Comparison of ENCODE assay signal across 8 cellular contexts in genomic region chr6:35327349-35328027, GRCh38. TPM values are rescaled to one million over a fixed set of nuclear protein-coding genes. Genes with fewer than 3 reads are reported as not detected.
DNase-seq lines count a peak whose midpoint lies in the region; ATAC-seq and TF ChIP-seq lines count a peak whose summit lies in the region.

No MANE protein-coding gene starts in this region.

- TF ChIP-seq CTCF in PC-9 (conservative IDR thresholded peaks at IDR 0.05), result peak; percentile 68
- TF ChIP-seq CTCF in ovary (IDR thresholded peaks at IDR 0.05), result peak in 1 of 3 donors; percentile 30

- H3K4me3 Mint-ChIP-seq in activated T-cell treated with anti-CD3 and anti-CD28 coated beads, Interleukin-2, amount 50 U/mL, for 24 hours, result no peak overlapping the region

- no peak for TF ChIP-seq POLR2A in ovary (IDR thresholded peaks at IDR 0.05)

- H4K20me1 ChIP-seq in PC-9 (ENCODE audit: insufficient read depth), result no peaks in the 10 kb centered on the region

- POLR2A ChIA-PET in PC-9 (lab: Charles Lee; ENCODE audit: unreplicated experiment), result no interaction called here

- no peaks in the 10 kb centered on the region for H3K79me2 ChIP-seq in PC-9 (ENCODE audit: low read depth)

- 39 to 49% (median 47%) methylated on average over 7 of the region's 7 CpGs for WGBS in ovary, 3 donors

- H3K9me3 ChIP-seq in PC-9 (ENCODE audit: insufficient read depth, low read depth), result no peaks in the 10 kb centered on the region
- H3K9me3 ChIP-seq in ovary, result no peaks in the 10 kb centered on the region

- H3K27ac ChIP-seq in PC-9 (no peak overlapping the region), ovary (no peak overlapping the region)

- no peaks in the 10 kb centered on the region for H3K9me2 ChIP-seq in PC-9 (ENCODE audit: insufficient read depth)

- ATAC-seq in HG03432 (IDR thresholded peaks at IDR 0.05; ENCODE audit: unreplicated experiment), result peak; percentile 47

- CTCF ChIA-PET in PC-9 (lab: Charles Lee), result interaction anchor here (1.4 kb wide), 1 partner anchor 14 kb away, joined by 3 read pairs; no protein-coding TSS in a partner anchor

- peaks cover 30% of the 10 kb centered on the region for H3K36me3 Mint-ChIP-seq in activated T-cell treated with anti-CD3 and anti-CD28 coated beads, Interleukin-2, amount 50 U/mL, for 24 hours (ENCODE audit: low read depth)

- H2AFZ ChIP-seq in PC-9, result no peak overlapping the region

- no peak for TF ChIP-seq EP300 in ovary (IDR thresholded peaks at IDR 0.05)

- no peaks in the 10 kb centered on the region for H3K9me3 Mint-ChIP-seq in activated T-cell treated with anti-CD3 and anti-CD28 coated beads, Interleukin-2, amount 50 U/mL, for 24 hours

- H3K4me1 Mint-ChIP-seq in activated T-cell treated with anti-CD3 and anti-CD28 coated beads, Interleukin-2, amount 50 U/mL, for 24 hours (ENCODE audit: low read depth), result peaks cover 19% of the 10 kb centered on the region

- H3K36me3 ChIP-seq in PC-9 (ENCODE audit: low read depth), result no peaks in the 10 kb centered on the region
- no peaks in the 10 kb centered on the region for H3K36me3 ChIP-seq in ovary

- peak; percentile 61 for DNase-seq in EL
- DNase-seq in PC-9, result peak; percentile 39 to 44
- DNase-seq in activated T-cell treated with anti-CD3 and anti-CD28 coated beads, Interleukin-2, amount 50 U/mL, for 24 hours, result peak; percentile 81
- DNase-seq in fibroblast of peridontal ligament (ENCODE audit: extremely low read depth), result peak; percentile 50
- DNase-seq in ovary, result peak in 3 of 5 donors; percentile 32 to 56 (median 44)
- DNase-seq in ureter (ENCODE audit: low spot score), result peak; percentile 74
- DNase-seq in OCI-M2 (lab: John Stamatoyannopoulos, UW; ENCODE audit: unreplicated experiment), result no peak

- intact Hi-C loops in PC-9 (cut with micrococcal nuclease; ENCODE audit: unreplicated experiment) (no loop called here), ovary (cut with DNase I) (no loop called here)

- H3K4me2 ChIP-seq in PC-9, result no peak overlapping the region

- peak overlapping the region; percentile 90 for H3K27ac Mint-ChIP-seq in activated T-cell treated with anti-CD3 and anti-CD28 coated beads, Interleukin-2, amount 50 U/mL, for 24 hours

- H3K27me3 ChIP-seq in PC-9 (ENCODE audit: insufficient read depth, low read depth), result no peaks in the 10 kb centered on the region
- no peaks in the 10 kb centered on the region for H3K27me3 ChIP-seq in ovary

- no peak overlapping the region for H3K4me3 ChIP-seq in PC-9
- no peak overlapping the region for H3K4me3 ChIP-seq in ovary

- BruUV-seq in PC-9 (replicated peaks; lab: Mats Ljungman, UMichigan), result no TSS peak

- no peaks in the 10 kb centered on the region for H3F3A ChIP-seq in PC-9 (ENCODE audit: insufficient read depth, low read depth)

- H3K4me1 ChIP-seq in PC-9 (replicated peaks; ENCODE audit: insufficient read depth) (0 out of 2 replicates have a peak, but pooled peaks cover 3% of the 10 kb centered on the region), ovary (ENCODE audit: insufficient read depth) (no peaks in the 10 kb centered on the region)

- no peaks in the 10 kb centered on the region for H3K27me3 Mint-ChIP-seq in activated T-cell treated with anti-CD3 and anti-CD28 coated beads, Interleukin-2, amount 50 U/mL, for 24 hours

RNA-seq across cellular contexts. Expression of gene PPARD, which starts 14.9 kb away (rescaled TPM):
- 18.8 and 24.7 TPM in 2 replicates for total RNA-seq in PC-9 (2021)
- 10 to 100 TPM in 6 of 7 donors, 1 to 10 TPM in 1; 7.9 to 55.9 (median 25.9) TPM for total RNA-seq in ovary
- polyA plus RNA-seq in ovary, result 10 to 100 TPM in 1 of 2 donors, 1 to 10 TPM in 1; 8.2 to 22.3 TPM
- 31.2 TPM for total RNA-seq in ureter

RNA-seq across cellular contexts. Expression of gene DEF6, which starts 29.9 kb away (rescaled TPM):
- total RNA-seq in PC-9 (2021) (19.6 and 27.0 TPM in 2 replicates), ovary (1 to 10 TPM; 2.3 to 6.6 (median 3.1) TPM), ureter (28.0 TPM)
- polyA plus RNA-seq in ovary, result 1 to 10 TPM; 1.5 to 2.7 TPM
